ENCODE assay signal across 8 cellular contexts in the genomic region with DNA sequence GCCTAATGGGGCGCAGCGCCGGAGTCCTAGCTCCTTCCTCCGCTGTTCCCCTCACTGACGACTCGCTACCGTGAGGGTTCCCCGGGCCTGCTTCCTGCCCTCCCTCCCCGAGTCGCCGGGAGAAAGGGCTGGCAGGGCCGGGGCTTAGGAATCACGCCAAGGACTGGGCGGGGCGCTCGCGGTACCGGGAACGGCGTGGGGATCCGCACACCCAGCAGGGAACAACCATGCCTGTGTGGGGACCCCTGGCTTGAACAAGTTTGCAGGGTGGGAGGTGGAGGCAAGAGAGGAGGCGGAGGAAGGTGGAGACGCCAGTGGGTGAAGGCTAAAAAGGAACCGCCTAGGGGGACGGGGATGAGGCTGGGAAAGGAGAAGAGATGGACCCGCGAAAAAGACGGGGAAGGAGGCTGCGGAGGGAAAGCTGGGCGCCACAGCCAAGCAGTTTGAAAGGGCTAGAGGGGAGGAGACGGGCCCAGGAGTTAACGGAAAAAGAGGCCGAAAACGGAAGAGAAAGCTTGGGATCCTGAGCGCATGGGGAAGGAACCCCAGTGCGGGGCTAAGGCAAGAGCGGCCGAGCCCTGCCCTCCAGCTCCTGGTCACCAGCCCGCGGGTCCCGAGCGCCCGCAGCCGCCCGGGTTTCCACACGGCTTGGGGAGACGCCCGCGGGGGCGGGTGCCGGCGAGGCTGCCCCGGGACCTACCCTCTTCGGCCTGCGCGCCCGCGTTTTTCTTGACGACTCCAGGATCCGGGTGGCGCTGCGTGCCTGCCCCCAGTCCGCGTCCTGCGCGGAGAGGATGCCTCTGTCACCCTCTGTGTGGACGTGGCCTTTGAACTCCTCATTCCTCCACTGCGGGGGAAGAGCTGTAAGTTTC. TPM values are rescaled to one million over a fixed set of nuclear protein-coding genes. Genes with fewer than 3 reads are reported as not detected.
DNase-seq lines count a peak whose midpoint lies in the region; ATAC-seq, FAIRE-seq and TF ChIP-seq lines count a peak whose summit lies in the region.

No MANE protein-coding gene starts in this region.

- H3K9ac ChIP-seq in H9 (ENCODE audit: extremely low read depth, insufficient read length, low read length) (no peak overlapping the region), kidney (ENCODE audit: low read length in 2 of 2) (peak overlapping the region in 1 of 2 donors; percentile 34)

- no peak overlapping the region for H2BK120ac ChIP-seq in H9 (ENCODE audit: low read depth, low read length, poor library complexity, severe bottlenecking)

- H4K20me1 ChIP-seq in H9 (ENCODE audit: control insufficient read depth, insufficient read depth, insufficient read length) = no peaks in the 10 kb centered on the region

- H2BK12ac ChIP-seq in H9 (ENCODE audit: insufficient read length, low read depth, low read length) = no peak overlapping the region

- peaks cover 34% of the 10 kb centered on the region for H3K23me2 ChIP-seq in H9 (ENCODE audit: insufficient read length, low read depth, low read length, poor library complexity, severe bottlenecking)

- H4K8ac ChIP-seq in H9 (replicated peaks; ENCODE audit: insufficient read length, low read depth, low read length) = no peak overlapping the region

- H4K91ac ChIP-seq in H9 (ENCODE audit: insufficient read length, low read depth, low read length) = no peak overlapping the region

- POLR2A ChIA-PET in CD4-positive, alpha-beta memory T cell (lab: Charles Lee; ENCODE audit: partially characterized antibody) = no interaction called here
- POLR2A ChIA-PET in T-cell (lab: Charles Lee) = no interaction called here

- H3K4me3 ChIP-seq in kidney (ENCODE audit: low read length in 2 of 2) = peak overlapping the region; percentile 57 to 63
- no peak overlapping the region for H3K4me3 ChIP-seq in CD4-positive, alpha-beta memory T cell (ENCODE audit: low read length in 2 of 2)

- no peak overlapping the region for H2BK20ac ChIP-seq in H9 (ENCODE audit: low read depth, low read length, poor library complexity, severe bottlenecking)

- H3K4me1 Mint-ChIP-seq in H9 (peaks cover 24 to 26% of the 10 kb centered on the region in 2 experiments), T-cell (peaks cover 0 to 3% (median 0%) of the 10 kb centered on the region in 3 donors)
- peaks cover 0 to 2% of the 10 kb centered on the region in 2 donors for H3K4me1 Mint-ChIP-seq in stimulated activated naive B cell treated with anti-CD40 and anti-IgM and Interleukin-4, amounts not matched to agents 10 μg/mL and 1 μg/mL and 100 μg/mL, for 72 hours
- H3K4me1 Mint-ChIP-seq in CD4-positive, alpha-beta memory T cell = peaks cover 0 to 5% (median under 1%) of the 10 kb centered on the region in 4 donors

- no peak for TF ChIP-seq CTCF in H9 (conservative IDR thresholded peaks at IDR 0.05)
- TF ChIP-seq CTCF in kidney (IDR thresholded peaks at IDR 0.05; ENCODE audit: borderline replicate concordance, extremely low read depth, insufficient read depth) = no peak

- no peak overlapping the region for H4K5ac ChIP-seq in H9 (ENCODE audit: insufficient read length, low read depth, low read length)

- DNase-seq in H9 (peak; percentile 35), caudate nucleus (lab: John Stamatoyannopoulos, UW) (peak in 42 of 61 donors; percentile 21 to 75 (median 48)), kidney (peak; percentile 88), T-cell (no peak), epidermal melanocyte (ENCODE audit: insufficient read length, low spot score) (no peak)
- DNase-seq in stimulated activated naive B cell treated with anti-CD40 and anti-IgM and Interleukin-4, amounts not matched to agents 10 μg/mL and 1 μg/mL and 100 μg/mL, for 72 hours = no peak
- no peak for DNase-seq in CD4-positive, alpha-beta memory T cell
- DNase-seq in stimulated activated CD4-positive, alpha-beta T cell treated with anti-CD3 and anti-CD28 coated beads, Interleukin-12 subunit alpha, Interleukin-12 subunit beta, amount 100 ng/mL, for 4 hours = no peak

- no peak overlapping the region for H2AK5ac ChIP-seq in H9 (ENCODE audit: insufficient read length, low read length)

- H3K27me3 ChIP-seq in H9 (ENCODE audit: insufficient read depth, low read length) = peaks cover 32% of the 10 kb centered on the region
- no peaks in the 10 kb centered on the region for H3K27me3 ChIP-seq in CD4-positive, alpha-beta memory T cell (ENCODE audit: insufficient read depth, low read length)

- peak overlapping the region; percentile 88 for H3K4me2 ChIP-seq in H9 (ENCODE audit: insufficient read depth, insufficient read length, low read length)

- no peak for ATAC-seq in stimulated activated naive B cell treated with anti-CD40 and anti-IgM and Interleukin-4, amounts not matched to agents 10 μg/mL and 1 μg/mL and 100 μg/mL, for 72 hours (replicated peaks)
- ATAC-seq in T-cell (replicated peaks in 1 of 4) = no peak

- H3K9me3 Mint-ChIP-seq in H9 = no peaks in the 10 kb centered on the region
- H3K9me3 Mint-ChIP-seq in stimulated activated naive B cell treated with anti-CD40 and anti-IgM and Interleukin-4, amounts not matched to agents 10 μg/mL and 1 μg/mL and 100 μg/mL, for 72 hours = no peaks in the 10 kb centered on the region
- peaks cover 0 to 19% (median 2%) of the 10 kb centered on the region in 8 donors for H3K9me3 Mint-ChIP-seq in CD4-positive, alpha-beta memory T cell
- peaks cover 0 to 3% (median 0%) of the 10 kb centered on the region in 3 donors for H3K9me3 Mint-ChIP-seq in T-cell

- H3K4ac ChIP-seq in H9 (ENCODE audit: low read depth, low read length) = no peak overlapping the region

- H2BK15ac ChIP-seq in H9 (ENCODE audit: low read depth, low read length) = no peak overlapping the region

- H3K27me3 Mint-ChIP-seq in H9 (ENCODE audit: low read depth) (peaks cover 80% of the 10 kb centered on the region), T-cell (peaks cover 21 to 37% of the 10 kb centered on the region in 2 donors)
- H3K27me3 Mint-ChIP-seq in stimulated activated naive B cell treated with anti-CD40 and anti-IgM and Interleukin-4, amounts not matched to agents 10 μg/mL and 1 μg/mL and 100 μg/mL, for 72 hours = peaks cover 37 to 59% of the 10 kb centered on the region in 2 donors
- peaks cover 21 to 23% of the 10 kb centered on the region in 2 donors for H3K27me3 Mint-ChIP-seq in CD4-positive, alpha-beta memory T cell

- WGBS in H9 (ENCODE audit: extremely low coverage, insufficient read length, low lambda C conversion rate) = no CpG with 5 or more reads among the region's 68 CpGs

- H3K56ac ChIP-seq in H9 (ENCODE audit: insufficient read length, low read depth, low read length) = no peak overlapping the region

- H3K27ac Mint-ChIP-seq in H9 (no peak overlapping the region), T-cell (no peak overlapping the region)
- peak overlapping the region; percentile 56 for H3K27ac Mint-ChIP-seq in stimulated activated naive B cell treated with anti-CD40 and anti-IgM and Interleukin-4, amounts not matched to agents 10 μg/mL and 1 μg/mL and 100 μg/mL, for 72 hours
- H3K27ac Mint-ChIP-seq in CD4-positive, alpha-beta memory T cell = no peak overlapping the region

- H3K4me1 ChIP-seq in H9 (ENCODE audit: insufficient read depth, low read length) (no peaks in the 10 kb centered on the region), kidney (ENCODE audit: control insufficient read depth in 1 of 2, insufficient read depth in 1 of 2, low read depth in 1 of 2, low read length in 2 of 2) (peaks cover 0 to 4% of the 10 kb centered on the region in 2 donors)
- no peaks in the 10 kb centered on the region for H3K4me1 ChIP-seq in CD4-positive, alpha-beta memory T cell (ENCODE audit: insufficient read depth, low read length)

- H2BK5ac ChIP-seq in H9 (ENCODE audit: insufficient read length, low read length) = no peak overlapping the region

- H3K27ac ChIP-seq in H9 (ENCODE audit: insufficient read length, low read depth, low read length) (no peak overlapping the region), caudate nucleus (ENCODE audit: low read depth, low read length) (peak overlapping the region; percentile 85), kidney (ENCODE audit: low read depth in 2 of 2, low read length in 2 of 2) (peak overlapping the region; percentile 73 to 82)
- no peak overlapping the region for H3K27ac ChIP-seq in CD4-positive, alpha-beta memory T cell (ENCODE audit: low read depth, low read length)

- intact Hi-C loops in kidney (cut with DNase I) = no loop called here
- intact Hi-C loops in CD4-positive, alpha-beta memory T cell (cut with micrococcal nuclease) = no loop called here

- H3K4me3 Mint-ChIP-seq in H9 (peak overlapping the region; percentile 71 to 90), T-cell (no peak overlapping the region)
- H3K4me3 Mint-ChIP-seq in stimulated activated naive B cell treated with anti-CD40 and anti-IgM and Interleukin-4, amounts not matched to agents 10 μg/mL and 1 μg/mL and 100 μg/mL, for 72 hours = no peak overlapping the region
- peak overlapping the region in 1 of 8 donors; percentile 13 for H3K4me3 Mint-ChIP-seq in CD4-positive, alpha-beta memory T cell

- H3T11ph ChIP-seq in H9 (ENCODE audit: low read length) = no peak overlapping the region

- H3K23ac ChIP-seq in H9 (ENCODE audit: insufficient read length, low read depth, low read length) = no peak overlapping the region

- H3K79me2 ChIP-seq in H9 (ENCODE audit: insufficient read depth, low read length) = no peaks in the 10 kb centered on the region

- no peaks in the 10 kb centered on the region for H3K36me3 ChIP-seq in kidney (ENCODE audit: control insufficient read depth in 1 of 2, insufficient read depth in 2 of 2, low read length in 2 of 2)
- no peaks in the 10 kb centered on the region for H3K36me3 ChIP-seq in CD4-positive, alpha-beta memory T cell (ENCODE audit: insufficient read depth, low read length)

- no peak overlapping the region for H3K18ac ChIP-seq in H9 (ENCODE audit: insufficient read length, low read depth, low read length)

- no peaks in the 10 kb centered on the region for H3K9me3 ChIP-seq in H9 (ENCODE audit: control insufficient read depth, low read depth, low read length)
- H3K9me3 ChIP-seq in kidney (ENCODE audit: control insufficient read depth in 1 of 2, low read length in 2 of 2) = no peaks in the 10 kb centered on the region
- H3K9me3 ChIP-seq in CD4-positive, alpha-beta memory T cell (ENCODE audit: control insufficient read depth in 1 of 2, low read length in 2 of 2) = no peaks in the 10 kb centered on the region

- H3K14ac ChIP-seq in H9 (ENCODE audit: insufficient read depth, low read length) = no peak overlapping the region

- H3K79me1 ChIP-seq in H9 (ENCODE audit: insufficient read depth, low read depth, low read length, poor library complexity, severe bottlenecking) = no peaks in the 10 kb centered on the region

- CTCF ChIA-PET in CD4-positive, alpha-beta memory T cell (lab: Charles Lee; ENCODE audit: partially characterized antibody) = no interaction called here
- CTCF ChIA-PET in T-cell (lab: Charles Lee) = no interaction called here

- H3K36me3 Mint-ChIP-seq in H9 (ENCODE audit: insufficient read depth in 1 of 3, low read depth in 3 of 3) = no peaks in the 10 kb centered on the region
- no peaks in the 10 kb centered on the region for H3K36me3 Mint-ChIP-seq in stimulated activated naive B cell treated with anti-CD40 and anti-IgM and Interleukin-4, amounts not matched to agents 10 μg/mL and 1 μg/mL and 100 μg/mL, for 72 hours
- peaks cover 0 to 2% of the 10 kb centered on the region in 2 donors for H3K36me3 Mint-ChIP-seq in CD4-positive, alpha-beta memory T cell
- H3K36me3 Mint-ChIP-seq in T-cell = no peaks in the 10 kb centered on the region

- no peak for FAIRE-seq in kidney (lab: Jason Lieb, UNC)

- H2AFZ ChIP-seq in H9 (ENCODE audit: low read length) = no peak overlapping the region

RNA-seq across cellular contexts. Expression of a gene that starts 1.3 kb away (rescaled TPM):
- total RNA-seq in H9 (2021) (4.9 and 5.4 TPM in 2 replicates), kidney (44.9 TPM), T-cell (1 to 10 TPM in 1 of 5 donors, under 1 TPM in 2, not detected in 2; 0.10 to 1.1 (median 0.53) TPM)
- 3.0 TPM for polyA plus RNA-seq in kidney (ENCODE audit: insufficient read depth, low read depth, low replicate concordance)
- total RNA-seq in CD4-positive, alpha-beta memory T cell = not detected
- polyA plus RNA-seq in CD4-positive, alpha-beta memory T cell = not detected

Comparison
In these comparisons a context has a peak if more than half of its experiments do, and no peak if none do; other contexts are left out.
1. DNase-seq: peak in H9 (single experiment), caudate nucleus (42 of 61) and kidney (single experiment); none in stimulated activated naive B cell treated with anti-CD40 and anti-IgM and Interleukin-4, amounts not matched to agents 10 μg/mL and 1 μg/mL and 100 μg/mL, for 72 hours (single experiment), CD4-positive, alpha-beta memory T cell (0 of 5), T-cell (0 of 34), epidermal melanocyte (single experiment) and stimulated activated CD4-positive, alpha-beta T cell treated with anti-CD3 and anti-CD28 coated beads, Interleukin-12 subunit alpha, Interleukin-12 subunit beta, amount 100 ng/mL, for 4 hours (single experiment).
2. H3K27ac ChIP-seq: peak in caudate nucleus (single experiment) and kidney (2 of 2); none in H9 (single experiment) and CD4-positive, alpha-beta memory T cell (single experiment).
3. H3K4me3 Mint-ChIP-seq: peak in H9 (2 of 2); none in stimulated activated naive B cell treated with anti-CD40 and anti-IgM and Interleukin-4, amounts not matched to agents 10 μg/mL and 1 μg/mL and 100 μg/mL, for 72 hours (0 of 2) and T-cell (0 of 3).
4. H3K4me3 ChIP-seq: peak in kidney (2 of 2); none in CD4-positive, alpha-beta memory T cell (0 of 2).